ENCODE assay signal across 8 cellular contexts in genomic region chr6:31791324-31792089, GRCh38. TPM values are rescaled to one million over a fixed set of nuclear protein-coding genes. Genes with fewer than 3 reads are reported as not detected.
DNase-seq lines count a peak whose midpoint lies in the region; ATAC-seq and TF ChIP-seq lines count a peak whose summit lies in the region.

No MANE protein-coding gene starts in this region.

- peaks cover 20% of the 10 kb centered on the region for H3K4me1 Mint-ChIP-seq in activated naive CD8-positive, alpha-beta T cell treated with anti-CD3 and anti-CD28 coated beads, Interleukin-2, amount 10 ng/mL, durations not matched to agents 7 days and 5 days
- H3K4me1 Mint-ChIP-seq in immature natural killer cell: peaks cover 21 to 25% of the 10 kb centered on the region in 2 donors

- intact Hi-C loops in thyroid gland (cut with DNase I): no loop called here

- no peak for ATAC-seq in activated naive CD8-positive, alpha-beta T cell treated with anti-CD3 and anti-CD28 coated beads, Interleukin-2, amount 10 ng/mL, durations not matched to agents 7 days and 5 days (ENCODE audit: low read depth)
- ATAC-seq in HG02623 (IDR thresholded peaks at IDR 0.05; ENCODE audit: unreplicated experiment) (no peak), GM18907 (IDR thresholded peaks at IDR 0.05; ENCODE audit: unreplicated experiment) (no peak)

- peak overlapping the region in 2 of 11 experiments; percentile 8; a peak in 1 of 22 replicates for H3K27ac ChIP-seq in BLaER1 treated with 17β-estradiol and CSF1 and Interleukin-3, amounts not matched to agents 10 nM and 100 nM
- no peak overlapping the region for H3K27ac ChIP-seq in thyroid gland

- H3K9me3 ChIP-seq in BLaER1 treated with 17β-estradiol and CSF1 and Interleukin-3, amounts not matched to agents 10 nM and 100 nM (replicated peaks in 1 of 11): no peaks in the 10 kb centered on the region
- no peaks in the 10 kb centered on the region for H3K9me3 ChIP-seq in thyroid gland

- H3K4me2 ChIP-seq in BLaER1 treated with 17β-estradiol and CSF1 and Interleukin-3, amounts not matched to agents 10 nM and 100 nM: peak overlapping the region in 9 of 11 experiments; percentile 2 to 97 (median 40); a peak in 13 of 22 replicates

- H4K20me1 ChIP-seq in BLaER1 treated with 17β-estradiol and CSF1 and Interleukin-3, amounts not matched to agents 10 nM and 100 nM: peaks cover 0 to 24% (median 0%) of the 10 kb centered on the region in 11 experiments; a peak in 3 of 22 replicates

- TF ChIP-seq CTCF in GM10248 (IDR thresholded peaks at IDR 0.05; ENCODE audit: control extremely low read depth, extremely low read depth, low read depth, missing control alignments) (peak; percentile 60), thyroid gland (IDR thresholded peaks at IDR 0.05) (peak; percentile 8 to 65 (median 30))

- peaks cover 20% of the 10 kb centered on the region for H3K36me3 Mint-ChIP-seq in activated naive CD8-positive, alpha-beta T cell treated with anti-CD3 and anti-CD28 coated beads, Interleukin-2, amount 10 ng/mL, durations not matched to agents 7 days and 5 days
- H3K36me3 Mint-ChIP-seq in immature natural killer cell: peaks cover 8 to 17% (median 14%) of the 10 kb centered on the region in 3 donors

- no peak overlapping the region for H3K4me3 Mint-ChIP-seq in activated naive CD8-positive, alpha-beta T cell treated with anti-CD3 and anti-CD28 coated beads, Interleukin-2, amount 10 ng/mL, durations not matched to agents 7 days and 5 days
- H3K4me3 Mint-ChIP-seq in immature natural killer cell: peak overlapping the region in 2 of 5 donors; percentile 5 to 35

- 67 to 78% methylated on average over 12 of the region's 12 CpGs for WGBS in thyroid gland, 2 donors

- H3K36me3 ChIP-seq in BLaER1 treated with 17β-estradiol and CSF1 and Interleukin-3, amounts not matched to agents 10 nM and 100 nM: peaks cover 15 to 70% (median 61%) of the 10 kb centered on the region in 11 experiments; a peak in 21 of 22 replicates
- H3K36me3 ChIP-seq in thyroid gland: no peaks in the 10 kb centered on the region

- H3K4me3 ChIP-seq in BLaER1 treated with 17β-estradiol and CSF1 and Interleukin-3, amounts not matched to agents 10 nM and 100 nM: no peak overlapping the region
- H3K4me3 ChIP-seq in thyroid gland (replicated peaks in 1 of 3): no peak overlapping the region

- H3K9me3 Mint-ChIP-seq in activated naive CD8-positive, alpha-beta T cell treated with anti-CD3 and anti-CD28 coated beads, Interleukin-2, amount 10 ng/mL, durations not matched to agents 7 days and 5 days: no peaks in the 10 kb centered on the region
- no peaks in the 10 kb centered on the region for H3K9me3 Mint-ChIP-seq in immature natural killer cell

- H3K4me1 ChIP-seq in BLaER1 treated with 17β-estradiol and CSF1 and Interleukin-3, amounts not matched to agents 10 nM and 100 nM: peaks cover 40 to 62% (median 55%) of the 10 kb centered on the region in 10 experiments
- peaks cover 11 to 14% of the 10 kb centered on the region in 2 donors for H3K4me1 ChIP-seq in thyroid gland

- no peak for TF ChIP-seq POLR2A in thyroid gland (IDR thresholded peaks at IDR 0.05)

- H3K27me3 Mint-ChIP-seq in activated naive CD8-positive, alpha-beta T cell treated with anti-CD3 and anti-CD28 coated beads, Interleukin-2, amount 10 ng/mL, durations not matched to agents 7 days and 5 days: no peaks in the 10 kb centered on the region
- H3K27me3 Mint-ChIP-seq in immature natural killer cell (ENCODE audit: low read depth in 3 of 3): peaks cover 0 to 5% (median 3%) of the 10 kb centered on the region in 3 donors

- H3K9ac ChIP-seq in BLaER1 treated with 17β-estradiol and CSF1 and Interleukin-3, amounts not matched to agents 10 nM and 100 nM: peak overlapping the region in 1 of 11 experiments; percentile 98; a peak in 4 of 22 replicates

- H3K27ac Mint-ChIP-seq in activated naive CD8-positive, alpha-beta T cell treated with anti-CD3 and anti-CD28 coated beads, Interleukin-2, amount 10 ng/mL, durations not matched to agents 7 days and 5 days: peak overlapping the region; percentile 71
- H3K27ac Mint-ChIP-seq in immature natural killer cell: peak overlapping the region in 4 of 6 donors; percentile 25 to 88 (median 62)

- CTCF ChIA-PET in GM10248 (lab: Yijun Ruan, JAX): interaction anchor here (0.6 to 1.9 kb wide), 20 partner anchors 10 to 107 kb away, joined by 3 to 12 read pairs (median 4); partner anchors contain the start of genes DDAH2, LSM2, MSH5 and VWA7

- no peaks in the 10 kb centered on the region for H3K27me3 ChIP-seq in BLaER1 treated with 17β-estradiol and CSF1 and Interleukin-3, amounts not matched to agents 10 nM and 100 nM
- no peaks in the 10 kb centered on the region for H3K27me3 ChIP-seq in thyroid gland

- peak; percentile 53 for DNase-seq in GM10248 (ENCODE audit: extremely low spot score)
- peak; percentile 15 for DNase-seq in NCI-H345 treated with DMSO at 0.1 percent for 48 hours (lab: John Stamatoyannopoulos, UW; ENCODE audit: unreplicated experiment)
- DNase-seq in activated naive CD8-positive, alpha-beta T cell treated with anti-CD3 and anti-CD28 coated beads, Interleukin-2, amount 10 ng/mL, durations not matched to agents 7 days and 5 days: no peak
- no peak for DNase-seq in immature natural killer cell
- DNase-seq in thyroid gland: peak; percentile 44 to 46

- POLR2A ChIA-PET in GM10248 (lab: Yijun Ruan, JAX): interaction anchor here (1.2 kb wide), 1 partner anchor 15 kb away, joined by 3 read pairs; the partner anchor contains the start of gene LSM2
- POLR2A ChIA-PET in activated naive CD8-positive, alpha-beta T cell treated with anti-CD3 and anti-CD28 coated beads, Interleukin-2, amount 10 ng/mL, durations not matched to agents 7 days and 5 days (lab: Charles Lee): interaction anchor here (0.6 kb wide), 2 partner anchors 8 to 66 kb away, joined by 3 to 4 read pairs; no protein-coding TSS in a partner anchor

RNA-seq across cellular contexts. Expression of gene VARS1, which starts 4.0 kb away (rescaled TPM):
- 10 to 100 TPM; 68.2 to 75.3 TPM for total RNA-seq in activated naive CD8-positive, alpha-beta T cell treated with anti-CD3 and anti-CD28 coated beads, Interleukin-2, amount 10 ng/mL, durations not matched to agents 7 days and 5 days
- polyA plus RNA-seq in immature natural killer cell: 10 to 100 TPM; 26.5 to 44.6 (median 28.8) TPM
- total RNA-seq in thyroid gland: 100 to 1,000 TPM in 1 of 4 donors, 10 to 100 TPM in 3; 33.8 to 120 (median 39.9) TPM

RNA-seq across cellular contexts. Expression of gene VWA7, which starts 14.4 kb away (rescaled TPM):
- 1 to 10 TPM; 5.2 to 5.7 TPM for total RNA-seq in activated naive CD8-positive, alpha-beta T cell treated with anti-CD3 and anti-CD28 coated beads, Interleukin-2, amount 10 ng/mL, durations not matched to agents 7 days and 5 days
- polyA plus RNA-seq in immature natural killer cell: 1 to 10 TPM in 1 of 3 donors, under 1 TPM in 2; 0.21 to 1.8 (median 0.93) TPM
- 1 to 10 TPM; 1.2 to 8.9 (median 5.4) TPM for total RNA-seq in thyroid gland

RNA-seq across cellular contexts. Expression of gene LSM2, which starts 15.3 kb away (rescaled TPM):
- 10 to 100 TPM; 89.9 to 97.9 TPM for total RNA-seq in activated naive CD8-positive, alpha-beta T cell treated with anti-CD3 and anti-CD28 coated beads, Interleukin-2, amount 10 ng/mL, durations not matched to agents 7 days and 5 days
- 10 to 100 TPM; 77.7 to 97.1 (median 94.6) TPM for polyA plus RNA-seq in immature natural killer cell
- total RNA-seq in thyroid gland: 10 to 100 TPM; 29.2 to 48.4 (median 36.5) TPM

RNA-seq across cellular contexts. Expression of gene HSPA1L, which starts 23.6 kb away (rescaled TPM):
- total RNA-seq in activated naive CD8-positive, alpha-beta T cell treated with anti-CD3 and anti-CD28 coated beads, Interleukin-2, amount 10 ng/mL, durations not matched to agents 7 days and 5 days: 1 to 10 TPM; 3.3 to 4.5 TPM
- 1 to 10 TPM in 2 of 3 donors, under 1 TPM in 1; 0.70 to 3.8 (median 2.4) TPM for polyA plus RNA-seq in immature natural killer cell
- total RNA-seq in thyroid gland: 1 to 10 TPM; 3.5 to 4.1 (median 3.9) TPM

RNA-seq across cellular contexts. Expression of gene HSPA1A, which starts 23.8 kb away (rescaled TPM):
- total RNA-seq in activated naive CD8-positive, alpha-beta T cell treated with anti-CD3 and anti-CD28 coated beads, Interleukin-2, amount 10 ng/mL, durations not matched to agents 7 days and 5 days: 10 to 100 TPM; 62.2 to 63.5 TPM
- polyA plus RNA-seq in immature natural killer cell: 10 to 100 TPM in 2 of 3 donors, 1 to 10 TPM in 1; 9.7 to 81.3 (median 22.5) TPM
- total RNA-seq in thyroid gland: 100 to 1,000 TPM; 148 to 320 (median 190) TPM

Comparison
In these comparisons a context has a peak if more than half of its experiments do, and no peak if none do; other contexts are left out.
1. DNase-seq: peak in GM10248 (single experiment), NCI-H345 treated with DMSO at 0.1 percent for 48 hours (single experiment) and thyroid gland (2 of 2); none in activated naive CD8-positive, alpha-beta T cell treated with anti-CD3 and anti-CD28 coated beads, Interleukin-2, amount 10 ng/mL, durations not matched to agents 7 days and 5 days (single experiment) and immature natural killer cell (0 of 3).